1 cellular context compared by ENCODE assay signal in the genomic region with DNA sequence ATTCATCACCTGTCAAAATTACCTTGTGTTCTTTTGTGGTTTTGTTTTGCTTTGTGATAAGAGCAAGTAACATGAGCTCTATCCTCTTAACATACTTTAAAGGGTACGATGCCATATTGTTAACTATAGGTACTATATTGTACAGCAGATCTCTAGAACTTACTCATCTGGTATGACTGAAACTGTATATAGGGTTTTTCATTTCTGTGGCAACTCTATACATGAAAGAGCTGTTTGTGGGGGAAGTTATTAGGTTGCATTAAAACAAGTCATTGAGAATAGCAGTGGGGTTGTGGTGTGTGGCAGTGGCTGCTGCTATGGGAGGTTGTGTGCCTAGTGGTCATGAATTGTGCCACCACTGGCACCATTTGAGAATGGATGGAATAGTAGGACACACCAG.
TF ChIP-seq lines count a peak whose summit lies in the region.

No MANE protein-coding gene starts in this region.

TF ChIP-seq in GM12878, 131 proteins besides CTCF, POLR2A, EP300 and RAD21 (continued from another document):
- no peak for TF ChIP-seq ZBTB11 (CRISPR knock-in tag; IDR thresholded peaks at IDR 0.05)
- no peak for TF ChIP-seq MEF2A (IDR thresholded peaks at IDR 0.05; ENCODE audit: insufficient read depth, low read depth, low read length)
- no peak for TF ChIP-seq NR2C1 (IDR thresholded peaks at IDR 0.05)
- TF ChIP-seq CBX3 (IDR thresholded peaks at IDR 0.05; ENCODE audit: borderline replicate concordance, low read depth), result no peak
- no peak for TF ChIP-seq DPF2 (IDR thresholded peaks at IDR 0.05)
- TF ChIP-seq EZH2 (IDR thresholded peaks at IDR 0.05; ENCODE audit: borderline replicate concordance, control insufficient read depth, low read depth, low read length), result no peak
- TF ChIP-seq IRF4 (IDR thresholded peaks at IDR 0.05; ENCODE audit: low read depth, low read length), result no peak
- no peak for TF ChIP-seq TCF3 (IDR thresholded peaks at IDR 0.05; ENCODE audit: borderline replicate concordance, insufficient read depth, low read depth, low read length)
